ENCODE assay signal across 14 cellular contexts in genomic region chr6:146153040-146153758, GRCh38.
DNase-seq lines count a peak whose midpoint lies in the region; ATAC-seq, FAIRE-seq and TF ChIP-seq lines count a peak whose summit lies in the region.
"Had no signal": no experiment of that assay in that cellular context is flagged by ENCODE, and none has a peak within 500 bp of the region (broad histone marks: within the 10 kb centered on the region; RNA-seq: fewer than 3 reads in every experiment).

No MANE protein-coding gene starts in this region.

- TF ChIP-seq CTCF in GM10248 (IDR thresholded peaks at IDR 0.05; ENCODE audit: control extremely low read depth, extremely low read depth, low read depth, missing control alignments) (no peak), Peyer's patch (IDR thresholded peaks at IDR 0.05) (no peak)

- H3K4me1 ChIP-seq in Peyer's patch: no peaks in the 10 kb centered on the region

- DNase-seq in GM10248 (ENCODE audit: extremely low spot score): peak; percentile 42
- DNase-seq in GM19239 (ENCODE audit: insufficient read length, low spot score): peak; percentile 15
- no peak for DNase-seq in T1000 (lab: John Stamatoyannopoulos, UW)
- no peak for DNase-seq in DMS79 (lab: John Stamatoyannopoulos, UW)
- no peak for DNase-seq in Peyer's patch
- no peak for DNase-seq in GDM1 (lab: John Stamatoyannopoulos, UW)
- DNase-seq: DND-41, NCI-H446 had no signal

- no peak for TF ChIP-seq POLR2A in Peyer's patch (IDR thresholded peaks at IDR 0.05)

- H3K36me3 ChIP-seq in Peyer's patch: no peaks in the 10 kb centered on the region

- no peaks in the 10 kb centered on the region for H3K27me3 ChIP-seq in Peyer's patch

- H3K9me3 ChIP-seq in Peyer's patch: no peaks in the 10 kb centered on the region

- ATAC-seq in GM21825 (IDR thresholded peaks at IDR 0.05; ENCODE audit: unreplicated experiment) (peak; percentile 98), HG03139 (IDR thresholded peaks at IDR 0.05; ENCODE audit: unreplicated experiment) (peak; percentile 89)

- H3K27ac ChIP-seq in Peyer's patch: no peak overlapping the region
- H3K27ac ChIP-seq: RWPE1 had no signal

- FAIRE-seq in GM19239 (lab: Jason Lieb, UNC): peak; percentile 26
- FAIRE-seq: astrocyte, H54, TTC549 had no signal

- CTCF ChIA-PET in GM10248 (lab: Yijun Ruan, JAX): interaction anchor here (1.2 to 1.3 kb wide), 3 partner anchors 9 to 18 kb away, joined by 3 to 10 read pairs (median 3); no protein-coding TSS in a partner anchor

- H3K4me3 ChIP-seq in Peyer's patch: no peak overlapping the region

- POLR2A ChIA-PET in GM10248 (lab: Yijun Ruan, JAX): no interaction called here

Comparison
In these comparisons a context has a peak if more than half of its experiments do, and no peak if none do; other contexts are left out.
1. DNase-seq: peak in GM10248 (single experiment) and GM19239 (single experiment); none in T1000 (single experiment), DMS79 (single experiment), Peyer's patch (0 of 3) and GDM1 (single experiment).